20 cellular contexts compared by ENCODE assay signal in the genomic region with DNA sequence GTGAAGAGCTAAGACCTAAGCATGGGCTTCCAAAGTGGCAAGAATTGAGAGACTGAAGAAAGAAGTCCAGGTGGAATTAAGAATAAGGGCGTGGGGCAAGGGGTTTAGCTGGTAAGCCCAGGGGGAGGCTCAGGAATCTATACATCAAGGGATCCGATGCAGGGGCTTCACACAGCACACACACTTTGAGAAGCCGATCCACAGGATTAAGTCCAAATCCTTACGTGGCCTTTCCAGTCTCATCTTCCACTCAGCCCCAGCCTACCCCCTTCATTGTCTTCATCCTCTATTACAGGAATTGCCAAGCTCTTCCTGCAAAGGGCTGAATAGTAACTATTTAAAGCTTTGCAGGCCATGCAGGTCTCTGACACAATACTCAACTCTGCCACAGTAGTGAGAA.
"Had no signal": no experiment of that assay in that cellular context is flagged by ENCODE, and none has a peak within 500 bp of the region (broad histone marks: within the 10 kb centered on the region; RNA-seq: fewer than 3 reads in every experiment).

No MANE protein-coding gene starts in this region.

- H3K4me3 Mint-ChIP-seq: activated CD4-positive, alpha-beta T cell treated with anti-CD3 and anti-CD28 coated beads, Interleukin-2, amount 10 ng/mL, durations not matched to agents 24 days and 14 days; activated naive CD4-positive, alpha-beta T cell treated with anti-CD3 and anti-CD28 coated beads, Interleukin-2, amount 10 ng/mL, durations not matched to agents 7 days and 5 days; activated T-helper 17 cell treated with anti-CD3 and anti-CD28 coated beads, Interleukin-2, amount 50 U/mL, for 72 hours; central memory CD8-positive, alpha-beta T cell; effector memory CD8-positive, alpha-beta T cell; mesothelial cell of epicardium; stimulated activated memory B cell treated with anti-CD40 and anti-IgM and Interleukin-4, amounts not matched to agents 10 μg/mL and 1 μg/mL and 100 μg/mL, for 72 hours; T-cell had no signal

- H3K36me3 ChIP-seq: left lung, neutrophil had no signal

- H3K27ac Mint-ChIP-seq: activated CD4-positive, alpha-beta T cell treated with anti-CD3 and anti-CD28 coated beads, Interleukin-2, amount 10 ng/mL, durations not matched to agents 24 days and 14 days; activated naive CD4-positive, alpha-beta T cell treated with anti-CD3 and anti-CD28 coated beads, Interleukin-2, amount 10 ng/mL, durations not matched to agents 7 days and 5 days; activated T-helper 17 cell treated with anti-CD3 and anti-CD28 coated beads, Interleukin-2, amount 50 U/mL, for 72 hours; mesothelial cell of epicardium; stimulated activated memory B cell treated with anti-CD40 and anti-IgM and Interleukin-4, amounts not matched to agents 10 μg/mL and 1 μg/mL and 100 μg/mL, for 72 hours; T-cell had no signal

- H3K27ac ChIP-seq: body of pancreas, epithelial cell of prostate, neutrophil, SK-N-MC had no signal

- H3K36me3 Mint-ChIP-seq: mesothelial cell of epicardium; stimulated activated memory B cell treated with anti-CD40 and anti-IgM and Interleukin-4, amounts not matched to agents 10 μg/mL and 1 μg/mL and 100 μg/mL, for 72 hours had no signal

- H3K9me3 Mint-ChIP-seq: activated CD4-positive, alpha-beta T cell treated with anti-CD3 and anti-CD28 coated beads, Interleukin-2, amount 10 ng/mL, durations not matched to agents 24 days and 14 days; activated T-helper 17 cell treated with anti-CD3 and anti-CD28 coated beads, Interleukin-2, amount 50 U/mL, for 72 hours; central memory CD8-positive, alpha-beta T cell; effector memory CD8-positive, alpha-beta T cell; mesothelial cell of epicardium; stimulated activated memory B cell treated with anti-CD40 and anti-IgM and Interleukin-4, amounts not matched to agents 10 μg/mL and 1 μg/mL and 100 μg/mL, for 72 hours; T-cell had no signal

- H3K27me3 ChIP-seq: adrenal gland, body of pancreas, left lung, neutrophil, spleen had no signal

- H3K4me1 Mint-ChIP-seq: stimulated activated memory B cell treated with anti-CD40 and anti-IgM and Interleukin-4, amounts not matched to agents 10 μg/mL and 1 μg/mL and 100 μg/mL, for 72 hours had no signal

- H3K27me3 Mint-ChIP-seq: activated T-helper 17 cell treated with anti-CD3 and anti-CD28 coated beads, Interleukin-2, amount 50 U/mL, for 72 hours; central memory CD8-positive, alpha-beta T cell; effector memory CD8-positive, alpha-beta T cell; T-cell had no signal

- DNase-seq: activated CD4-positive, alpha-beta T cell treated with anti-CD3 and anti-CD28 coated beads, Interleukin-2, amount 10 ng/mL, durations not matched to agents 24 days and 14 days; activated naive CD4-positive, alpha-beta T cell treated with anti-CD3 and anti-CD28 coated beads, Interleukin-2, amount 10 ng/mL, durations not matched to agents 7 days and 5 days; activated T-cell treated with anti-CD3 and anti-CD28 coated beads for 4 hours; adrenal gland; body of pancreas; effector memory CD8-positive, alpha-beta T cell; left lung; posterior cingulate gyrus; spleen; stimulated activated CD4-positive, alpha-beta T cell treated with anti-CD3 and anti-CD28 coated beads, Interleukin-1b, Interleukin-23, amount 100 ng/mL, for 48 hours; substantia nigra; T-cell; T1000 had no signal

- H3K9me3 ChIP-seq: adrenal gland, body of pancreas, left lung, neutrophil, spleen had no signal

- H3K4me3 ChIP-seq: adrenal gland, body of pancreas, left lung, SK-N-MC, spleen had no signal
